Comparison of ENCODE assay signal across 12 cellular contexts in genomic region chr1:176466514-176466913, GRCh38. TPM values are rescaled to one million over a fixed set of nuclear protein-coding genes. Genes with fewer than 3 reads are reported as not detected.
DNase-seq lines count a peak whose midpoint lies in the region; ATAC-seq and TF ChIP-seq lines count a peak whose summit lies in the region.
"Had no signal": no experiment of that assay in that cellular context is flagged by ENCODE, and none has a peak within 500 bp of the region (broad histone marks: within the 10 kb centered on the region; RNA-seq: fewer than 3 reads in every experiment).

No MANE protein-coding gene starts in this region.

- TF ChIP-seq CTCF in spleen (IDR thresholded peaks at IDR 0.05 in 8 of 11, conservative IDR thresholded peaks at IDR 0.05 in 3 of 11): peak in 6 of 11 experiments; percentile 8 to 37 (median 16)

- no peaks in the 10 kb centered on the region for H3K27me3 ChIP-seq in spleen (replicated peaks in 1 of 7)
- H3K27me3 ChIP-seq: body of pancreas, tibial nerve had no signal

- no peak overlapping the region for H3K27ac ChIP-seq in spleen
- H3K27ac ChIP-seq: body of pancreas, tibial nerve had no signal

- H3K4me3 ChIP-seq in spleen: no peak overlapping the region
- H3K4me3 ChIP-seq: body of pancreas, tibial nerve had no signal

- 34 to 51% (median 40%) methylated on average over 3 of the region's 3 CpGs for WGBS in spleen, 5 donors

- TF ChIP-seq POLR2A in spleen (IDR thresholded peaks at IDR 0.05): no peak

- H3K4me1 ChIP-seq in spleen: no peaks in the 10 kb centered on the region
- H3K4me1 ChIP-seq: body of pancreas, tibial nerve had no signal

- DNase-seq in Right ventricle myocardium inferior (ENCODE audit: missing footprints): no peak
- DNase-seq in left cardiac atrium: no peak
- DNase-seq in NCI-H1092 (lab: John Stamatoyannopoulos, UW): peak; percentile 3
- peak; percentile 3 for DNase-seq in dermis blood vessel endothelial cell
- no peak for DNase-seq in spleen
- DNase-seq in activated CD4-positive, alpha-beta T cell treated with anti-CD3 and anti-CD28 coated beads for 1 hour: no peak
- DNase-seq: activated CD4-positive, CD25-positive, alpha-beta regulatory T cell had no signal

- ATAC-seq in Right ventricle myocardium inferior (peak; percentile 57), left cardiac atrium (no peak), GM19395 (IDR thresholded peaks at IDR 0.05; ENCODE audit: unreplicated experiment) (no peak), HG02884 (IDR thresholded peaks at IDR 0.05; ENCODE audit: unreplicated experiment) (no peak)
- ATAC-seq: body of pancreas had no signal

- H3K36me3 ChIP-seq in spleen: no peaks in the 10 kb centered on the region
- H3K36me3 ChIP-seq: tibial nerve had no signal

- H3K9me3 ChIP-seq in spleen: no peaks in the 10 kb centered on the region
- H3K9me3 ChIP-seq: body of pancreas, tibial nerve had no signal

- intact Hi-C loops in Right ventricle myocardium inferior (cut with DNase I): loop anchor here (5.0 kb wide), 1 partner anchor 89 kb away; no protein-coding TSS in a partner anchor
- intact Hi-C loops in left cardiac atrium (cut with DNase I): no loop called here
- intact Hi-C loops in spleen (cut with DNase I; ENCODE audit: low total_unique reads): no loop called here

RNA-seq across cellular contexts. Expression of gene PAPPA2, which starts 3.5 kb away (rescaled TPM):
- total RNA-seq in Right ventricle myocardium inferior (0.35 TPM), left cardiac atrium (under 1 TPM; 0.35 to 0.89 TPM), dermis blood vessel endothelial cell (under 0.01 and 0.05 TPM in 2 replicates), spleen (under 1 TPM in 6 of 7 donors, not detected in 1; 0.03 to 0.76 (median 0.07) TPM)
- under 1 TPM in 1 of 3 donors, not detected in 2; 0.02 TPM for polyA plus RNA-seq in spleen
- polyA plus RNA-seq: IgD-negative memory B cell had no signal

Comparison
In these comparisons a context has a peak if more than half of its experiments do, and no peak if none do; other contexts are left out.
1. DNase-seq: peak in NCI-H1092 (single experiment) and dermis blood vessel endothelial cell (single experiment); none in Right ventricle myocardium inferior (single experiment), left cardiac atrium (single experiment), spleen (single experiment) and activated CD4-positive, alpha-beta T cell treated with anti-CD3 and anti-CD28 coated beads for 1 hour (single experiment).